Comparison of ENCODE assay signal across 8 cellular contexts in genomic region chr16:3938843-3939624, GRCh38. TPM values are rescaled to one million over a fixed set of nuclear protein-coding genes. Genes with fewer than 3 reads are reported as not detected.
DNase-seq lines count a peak whose midpoint lies in the region; ATAC-seq, FAIRE-seq and TF ChIP-seq lines count a peak whose summit lies in the region.

No MANE protein-coding gene starts in this region.

- TF ChIP-seq CTCF in AG04450 (IDR thresholded peaks at IDR 0.05; ENCODE audit: low read depth, low read length) (peak; percentile 92), GM20000 (IDR thresholded peaks at IDR 0.05; ENCODE audit: extremely low read depth, missing control alignments) (peak; percentile 76), parathyroid adenoma (IDR thresholded peaks at IDR 0.05) (peak; percentile 78), upper lobe of left lung (IDR thresholded peaks at IDR 0.05) (peak; percentile 85 to 91 (median 89))

- TF ChIP-seq POLR2A in upper lobe of left lung (IDR thresholded peaks at IDR 0.05): no peak

- POLR2A ChIA-PET in AG04450 (lab: Yijun Ruan, JAX): interaction anchor here (0.6 to 1.6 kb wide), 7 partner anchors 11 to 314 kb away, joined by 3 to 5 read pairs (median 3); partner anchors contain the start of gene CREBBP

- no peaks in the 10 kb centered on the region for H3K79me2 ChIP-seq in parathyroid adenoma

- H3K4me1 ChIP-seq in parathyroid adenoma (no peaks in the 10 kb centered on the region), upper lobe of left lung (peaks cover 9 to 14% (median 12%) of the 10 kb centered on the region in 4 donors)

- no peaks in the 10 kb centered on the region for H3K27me3 ChIP-seq in AG04450 (ENCODE audit: control insufficient read depth, insufficient read depth, low read length)
- H3K27me3 ChIP-seq in parathyroid adenoma (ENCODE audit: control insufficient read depth, insufficient read depth, low read length): no peaks in the 10 kb centered on the region
- H3K27me3 ChIP-seq in upper lobe of left lung: no peaks in the 10 kb centered on the region

- H3K27ac ChIP-seq in AG04450 (ENCODE audit: low read depth, low read length) (peak overlapping the region; percentile 82), parathyroid adenoma (no peak overlapping the region), upper lobe of left lung (peak overlapping the region in 2 of 4 donors; percentile 35 to 53)

- H3K36me3 ChIP-seq in parathyroid adenoma (ENCODE audit: control insufficient read depth, insufficient read depth, low read length) (no peaks in the 10 kb centered on the region), upper lobe of left lung (no peaks in the 10 kb centered on the region)

- ATAC-seq in upper lobe of left lung (ENCODE audit: low FRiP score in 2 of 2) (peak; percentile 83 to 93), GM19023 (IDR thresholded peaks at IDR 0.05; ENCODE audit: unreplicated experiment) (no peak)

- FAIRE-seq in frontal cortex (lab: Jason Lieb, UNC): no peak

- no peak for TF ChIP-seq EP300 in upper lobe of left lung (IDR thresholded peaks at IDR 0.05)

- H3K9ac ChIP-seq in parathyroid adenoma: no peak overlapping the region

- peak overlapping the region; percentile 75 for H3K4me2 ChIP-seq in parathyroid adenoma (ENCODE audit: low read length)

- CTCF ChIA-PET in AG04450 (lab: Charles Lee): interaction anchor here (0.7 to 2.9 kb wide), 13 partner anchors 9 to 155 kb away, joined by 3 to 11 read pairs (median 4); no protein-coding TSS in a partner anchor

- 17 to 19% methylated on average over 9 to 24 of the region's 43 CpGs for whole genome bisulfite sequencing in upper lobe of left lung, 2 donors

- H3K9me3 ChIP-seq in AG04450 (ENCODE audit: control insufficient read depth, insufficient read depth, low read length) (no peaks in the 10 kb centered on the region), parathyroid adenoma (ENCODE audit: control insufficient read depth, low read length) (no peaks in the 10 kb centered on the region), upper lobe of left lung (no peaks in the 10 kb centered on the region)

- DNase-seq in AG04450 (ENCODE audit: low read depth, low spot score): peak; percentile 77
- DNase-seq in GM20000 (ENCODE audit: low spot score): peak; percentile 82
- peak; percentile 70 for DNase-seq in RPMI7951 (ENCODE audit: low read depth)
- DNase-seq in activated gamma-delta T cell (lab: John Stamatoyannopoulos, UW): peak; percentile 33
- peak; percentile 52 to 68 for DNase-seq in frontal cortex (ENCODE audit: low spot score in 2 of 2)
- peak; percentile 38 to 94 for DNase-seq in upper lobe of left lung

- H2AFZ ChIP-seq in parathyroid adenoma: peak overlapping the region; percentile 66

- H3K4me3 ChIP-seq in AG04450 (ENCODE audit: low read depth, low read length) (peak overlapping the region; percentile 53), parathyroid adenoma (ENCODE audit: low read depth, low read length) (no peak overlapping the region), upper lobe of left lung (peak overlapping the region; percentile 20 to 58 (median 50))

RNA-seq across cellular contexts. Expression of gene CREBBP, which starts 58.5 kb away (rescaled TPM):
- 9.8 and 14.3 TPM in 2 replicates for polyA plus RNA-seq in AG04450 (2011; rRNA removed)
- polyA minus RNA-seq in AG04450 (2011; rRNA and poly(A)+ RNA removed): 37.9 and 43.8 TPM in 2 replicates
- 6.5 and 6.8 TPM in 2 replicates for total RNA-seq in RPMI7951 (2014; rRNA removed; shearing (Covaris generic))
- 37.5 TPM for total RNA-seq in frontal cortex
- total RNA-seq in upper lobe of left lung: 100 to 1,000 TPM in 3 of 6 donors, 10 to 100 TPM in 3; 54.1 to 175 (median 99.2) TPM
